1 cellular context compared by ENCODE assay signal in the genomic region with DNA sequence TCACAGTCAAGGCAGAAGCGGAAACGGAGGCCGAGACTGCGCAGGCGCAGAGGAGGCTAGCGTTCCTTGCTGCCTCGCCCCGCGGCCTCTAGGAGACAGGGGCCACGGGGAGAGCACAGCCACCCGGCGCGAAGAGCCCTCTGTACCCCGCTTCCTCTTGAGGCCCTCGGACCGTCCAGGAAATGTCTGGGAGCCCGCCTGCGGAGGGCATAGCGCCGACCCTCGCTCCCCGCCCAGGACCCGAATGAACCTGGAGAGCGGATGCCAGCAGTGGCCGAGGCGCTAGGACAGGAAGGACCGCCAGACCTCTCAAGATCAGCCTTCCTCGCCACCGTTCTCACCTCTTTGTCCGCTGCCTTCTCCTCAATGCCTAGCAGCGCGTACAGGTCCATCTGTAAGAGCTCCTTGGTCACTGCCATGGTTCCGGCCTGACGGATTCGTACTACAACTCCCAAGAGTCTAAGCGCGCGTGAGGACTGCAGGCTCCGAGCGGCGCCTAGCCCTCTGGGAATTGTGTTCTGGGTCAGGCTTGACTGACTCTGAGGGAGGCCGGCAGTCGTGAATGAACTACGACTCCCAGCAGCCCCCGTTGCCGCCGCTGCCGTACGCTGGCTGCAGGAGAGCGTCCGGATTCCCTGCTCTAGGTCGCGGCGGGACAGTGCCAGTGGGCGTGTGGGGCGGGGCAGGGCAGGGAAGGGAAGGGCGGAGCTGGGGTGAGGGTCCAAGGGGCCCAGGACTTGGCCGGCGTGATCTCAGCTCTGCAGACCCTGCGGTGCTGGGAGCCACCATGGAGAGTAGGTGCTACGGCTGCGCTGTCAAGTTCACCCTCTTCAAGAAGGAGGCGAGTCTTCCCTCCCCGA.
TF ChIP-seq lines count a peak whose summit lies in the region.

A gene with protein sequence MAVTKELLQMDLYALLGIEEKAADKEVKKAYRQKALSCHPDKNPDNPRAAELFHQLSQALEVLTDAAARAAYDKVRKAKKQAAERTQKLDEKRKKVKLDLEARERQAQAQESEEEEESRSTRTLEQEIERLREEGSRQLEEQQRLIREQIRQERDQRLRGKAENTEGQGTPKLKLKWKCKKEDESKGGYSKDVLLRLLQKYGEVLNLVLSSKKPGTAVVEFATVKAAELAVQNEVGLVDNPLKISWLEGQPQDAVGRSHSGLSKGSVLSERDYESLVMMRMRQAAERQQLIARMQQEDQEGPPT (minus strand): TSS at position 446 of the 860 bp plus-strand sequence. CDS start 27 bp downstream, at position 419.
Gene ZFYVE19 (plus strand): TSS at position 62 of the 860 bp plus-strand sequence. CDS start 501 bp downstream, at position 563.

TF ChIP-seq in GM12878, 131 proteins besides CTCF, POLR2A, EP300 and RAD21 (continued from another document and continues in another):
- TF ChIP-seq ZNF24 (IDR thresholded peaks at IDR 0.05): no peak
- peak; percentile 42 for TF ChIP-seq MXI1 (IDR thresholded peaks at IDR 0.05; ENCODE audit: low read depth, low read length)
- no peak for TF ChIP-seq SUZ12 (IDR thresholded peaks at IDR 0.05; ENCODE audit: unreplicated experiment)
- no peak for TF ChIP-seq ZNF622 (IDR thresholded peaks at IDR 0.05)
- peak; percentile 18 for TF ChIP-seq SMAD1 (IDR thresholded peaks at IDR 0.05; ENCODE audit: low read depth, partially characterized antibody)
- TF ChIP-seq ZSCAN29 (IDR thresholded peaks at IDR 0.05): no peak
- TF ChIP-seq ATF2 (IDR thresholded peaks at IDR 0.05; ENCODE audit: low read length): no peak
- no peak for TF ChIP-seq BCLAF1 (IDR thresholded peaks at IDR 0.05)
- TF ChIP-seq IKZF1 (conservative IDR thresholded peaks at IDR 0.05): peak; percentile 99
- TF ChIP-seq SRF (IDR thresholded peaks at IDR 0.05; ENCODE audit: low read depth in 2 of 2, low read length in 2 of 2): no peak
- TF ChIP-seq NFIC (IDR thresholded peaks at IDR 0.05; ENCODE audit: low read depth, low read length): no peak
- TF ChIP-seq BMI1 (IDR thresholded peaks at IDR 0.05; ENCODE audit: borderline replicate concordance): no peak
- TF ChIP-seq YY1 (IDR thresholded peaks at IDR 0.05; ENCODE audit: low read depth, low read length): peak; percentile 84
- peak; percentile 70 for TF ChIP-seq KLF5 (IDR thresholded peaks at IDR 0.05; ENCODE audit: partially characterized antibody)
- no peak for TF ChIP-seq MTA2 (IDR thresholded peaks at IDR 0.05; ENCODE audit: low read depth)
- TF ChIP-seq ESRRA (IDR thresholded peaks at IDR 0.05; ENCODE audit: low read length): peak; percentile 2; the same call in 1 of the 2 replicates
- TF ChIP-seq CBFB (IDR thresholded peaks at IDR 0.05; ENCODE audit: low read depth): no peak
- TF ChIP-seq, protein P1, sequence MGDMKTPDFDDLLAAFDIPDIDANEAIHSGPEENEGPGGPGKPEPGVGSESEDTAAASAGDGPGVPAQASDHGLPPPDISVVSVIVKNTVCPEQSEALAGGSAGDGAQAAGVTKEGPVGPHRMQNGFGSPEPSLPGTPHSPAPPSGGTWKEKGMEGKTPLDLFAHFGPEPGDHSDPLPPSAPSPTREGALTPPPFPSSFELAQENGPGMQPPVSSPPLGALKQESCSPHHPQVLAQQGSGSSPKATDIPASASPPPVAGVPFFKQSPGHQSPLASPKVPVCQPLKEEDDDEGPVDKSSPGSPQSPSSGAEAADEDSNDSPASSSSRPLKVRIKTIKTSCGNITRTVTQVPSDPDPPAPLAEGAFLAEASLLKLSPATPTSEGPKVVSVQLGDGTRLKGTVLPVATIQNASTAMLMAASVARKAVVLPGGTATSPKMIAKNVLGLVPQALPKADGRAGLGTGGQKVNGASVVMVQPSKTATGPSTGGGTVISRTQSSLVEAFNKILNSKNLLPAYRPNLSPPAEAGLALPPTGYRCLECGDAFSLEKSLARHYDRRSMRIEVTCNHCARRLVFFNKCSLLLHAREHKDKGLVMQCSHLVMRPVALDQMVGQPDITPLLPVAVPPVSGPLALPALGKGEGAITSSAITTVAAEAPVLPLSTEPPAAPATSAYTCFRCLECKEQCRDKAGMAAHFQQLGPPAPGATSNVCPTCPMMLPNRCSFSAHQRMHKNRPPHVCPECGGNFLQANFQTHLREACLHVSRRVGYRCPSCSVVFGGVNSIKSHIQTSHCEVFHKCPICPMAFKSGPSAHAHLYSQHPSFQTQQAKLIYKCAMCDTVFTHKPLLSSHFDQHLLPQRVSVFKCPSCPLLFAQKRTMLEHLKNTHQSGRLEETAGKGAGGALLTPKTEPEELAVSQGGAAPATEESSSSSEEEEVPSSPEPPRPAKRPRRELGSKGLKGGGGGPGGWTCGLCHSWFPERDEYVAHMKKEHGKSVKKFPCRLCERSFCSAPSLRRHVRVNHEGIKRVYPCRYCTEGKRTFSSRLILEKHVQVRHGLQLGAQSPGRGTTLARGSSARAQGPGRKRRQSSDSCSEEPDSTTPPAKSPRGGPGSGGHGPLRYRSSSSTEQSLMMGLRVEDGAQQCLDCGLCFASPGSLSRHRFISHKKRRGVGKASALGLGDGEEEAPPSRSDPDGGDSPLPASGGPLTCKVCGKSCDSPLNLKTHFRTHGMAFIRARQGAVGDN (IDR thresholded peaks at IDR 0.05): peak; percentile 91
- TF ChIP-seq NFYA (IDR thresholded peaks at IDR 0.05; ENCODE audit: borderline replicate concordance, low read depth, low read length): no peak
- TF ChIP-seq, protein P2, sequence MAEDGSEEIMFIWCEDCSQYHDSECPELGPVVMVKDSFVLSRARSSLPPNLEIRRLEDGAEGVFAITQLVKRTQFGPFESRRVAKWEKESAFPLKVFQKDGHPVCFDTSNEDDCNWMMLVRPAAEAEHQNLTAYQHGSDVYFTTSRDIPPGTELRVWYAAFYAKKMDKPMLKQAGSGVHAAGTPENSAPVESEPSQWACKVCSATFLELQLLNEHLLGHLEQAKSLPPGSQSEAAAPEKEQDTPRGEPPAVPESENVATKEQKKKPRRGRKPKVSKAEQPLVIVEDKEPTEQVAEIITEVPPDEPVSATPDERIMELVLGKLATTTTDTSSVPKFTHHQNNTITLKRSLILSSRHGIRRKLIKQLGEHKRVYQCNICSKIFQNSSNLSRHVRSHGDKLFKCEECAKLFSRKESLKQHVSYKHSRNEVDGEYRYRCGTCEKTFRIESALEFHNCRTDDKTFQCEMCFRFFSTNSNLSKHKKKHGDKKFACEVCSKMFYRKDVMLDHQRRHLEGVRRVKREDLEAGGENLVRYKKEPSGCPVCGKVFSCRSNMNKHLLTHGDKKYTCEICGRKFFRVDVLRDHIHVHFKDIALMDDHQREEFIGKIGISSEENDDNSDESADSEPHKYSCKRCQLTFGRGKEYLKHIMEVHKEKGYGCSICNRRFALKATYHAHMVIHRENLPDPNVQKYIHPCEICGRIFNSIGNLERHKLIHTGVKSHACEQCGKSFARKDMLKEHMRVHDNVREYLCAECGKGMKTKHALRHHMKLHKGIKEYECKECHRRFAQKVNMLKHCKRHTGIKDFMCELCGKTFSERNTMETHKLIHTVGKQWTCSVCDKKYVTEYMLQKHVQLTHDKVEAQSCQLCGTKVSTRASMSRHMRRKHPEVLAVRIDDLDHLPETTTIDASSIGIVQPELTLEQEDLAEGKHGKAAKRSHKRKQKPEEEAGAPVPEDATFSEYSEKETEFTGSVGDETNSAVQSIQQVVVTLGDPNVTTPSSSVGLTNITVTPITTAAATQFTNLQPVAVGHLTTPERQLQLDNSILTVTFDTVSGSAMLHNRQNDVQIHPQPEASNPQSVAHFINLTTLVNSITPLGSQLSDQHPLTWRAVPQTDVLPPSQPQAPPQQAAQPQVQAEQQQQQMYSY (CRISPR knock-in tag; IDR thresholded peaks at IDR 0.05): no peak
- TF ChIP-seq DPF2 (IDR thresholded peaks at IDR 0.05): peak; percentile 70; the same call in 1 of the 2 replicates
- peak; percentile 87 for TF ChIP-seq CREB1 (IDR thresholded peaks at IDR 0.05; ENCODE audit: low read depth)
- TF ChIP-seq NRF1 (conservative IDR thresholded peaks at IDR 0.05; ENCODE audit: low read depth, low read length): peak; percentile 68
- peak; percentile 75; the same call in 1 of the 2 replicates for TF ChIP-seq SIN3A (IDR thresholded peaks at IDR 0.05; ENCODE audit: low read depth, low read length)
- TF ChIP-seq BCL11A (IDR thresholded peaks at IDR 0.05; ENCODE audit: low read depth, low read length): 0 out of 2 replicates have a peak, but pooled peaks have one; percentile 2
- TF ChIP-seq BACH1 (IDR thresholded peaks at IDR 0.05; ENCODE audit: borderline replicate concordance): no peak
- TF ChIP-seq, protein P3, sequence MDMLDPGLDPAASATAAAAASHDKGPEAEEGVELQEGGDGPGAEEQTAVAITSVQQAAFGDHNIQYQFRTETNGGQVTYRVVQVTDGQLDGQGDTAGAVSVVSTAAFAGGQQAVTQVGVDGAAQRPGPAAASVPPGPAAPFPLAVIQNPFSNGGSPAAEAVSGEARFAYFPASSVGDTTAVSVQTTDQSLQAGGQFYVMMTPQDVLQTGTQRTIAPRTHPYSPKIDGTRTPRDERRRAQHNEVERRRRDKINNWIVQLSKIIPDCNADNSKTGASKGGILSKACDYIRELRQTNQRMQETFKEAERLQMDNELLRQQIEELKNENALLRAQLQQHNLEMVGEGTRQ (IDR thresholded peaks at IDR 0.05; ENCODE audit: borderline replicate concordance, low read depth, low read length): no peak; the same call in 1 of the 2 replicates
- no peak for TF ChIP-seq ETV6 (conservative IDR thresholded peaks at IDR 0.05 in 1 of 2, IDR thresholded peaks at IDR 0.05 in 1 of 2; ENCODE audit: borderline replicate concordance in 1 of 2, low read depth in 1 of 2)
- no peak for TF ChIP-seq NR2C2 (IDR thresholded peaks at IDR 0.05; ENCODE audit: borderline replicate concordance, control insufficient read depth, insufficient read length, low read depth)
- no peak for TF ChIP-seq FOS (IDR thresholded peaks at IDR 0.05; ENCODE audit: borderline replicate concordance, extremely low read depth, insufficient read length)
- TF ChIP-seq REST (IDR thresholded peaks at IDR 0.05; ENCODE audit: low read depth, low read length): 0 out of 2 replicates have a peak, but pooled peaks have one; percentile 13
- TF ChIP-seq NR2F1 (conservative IDR thresholded peaks at IDR 0.05): 0 out of 2 replicates have a peak, but pooled peaks have one; percentile 23
- TF ChIP-seq SMAD5 (IDR thresholded peaks at IDR 0.05; ENCODE audit: low read depth): peak; percentile 83
- TF ChIP-seq MYB (IDR thresholded peaks at IDR 0.05; ENCODE audit: borderline replicate concordance, low read depth, low read length): no peak
- no peak for TF ChIP-seq TCF3 (IDR thresholded peaks at IDR 0.05; ENCODE audit: borderline replicate concordance, insufficient read depth, low read depth, low read length)
- TF ChIP-seq KAT2A (conservative IDR thresholded peaks at IDR 0.05; ENCODE audit: control insufficient read depth, low read depth, low read length): no peak
- no peak; the same call in 2 of the 3 replicates for TF ChIP-seq POU2F2 (IDR thresholded peaks at IDR 0.05; ENCODE audit: borderline replicate concordance, low read depth, low read length)
